8 cellular contexts compared by ENCODE assay signal in the genomic region with DNA sequence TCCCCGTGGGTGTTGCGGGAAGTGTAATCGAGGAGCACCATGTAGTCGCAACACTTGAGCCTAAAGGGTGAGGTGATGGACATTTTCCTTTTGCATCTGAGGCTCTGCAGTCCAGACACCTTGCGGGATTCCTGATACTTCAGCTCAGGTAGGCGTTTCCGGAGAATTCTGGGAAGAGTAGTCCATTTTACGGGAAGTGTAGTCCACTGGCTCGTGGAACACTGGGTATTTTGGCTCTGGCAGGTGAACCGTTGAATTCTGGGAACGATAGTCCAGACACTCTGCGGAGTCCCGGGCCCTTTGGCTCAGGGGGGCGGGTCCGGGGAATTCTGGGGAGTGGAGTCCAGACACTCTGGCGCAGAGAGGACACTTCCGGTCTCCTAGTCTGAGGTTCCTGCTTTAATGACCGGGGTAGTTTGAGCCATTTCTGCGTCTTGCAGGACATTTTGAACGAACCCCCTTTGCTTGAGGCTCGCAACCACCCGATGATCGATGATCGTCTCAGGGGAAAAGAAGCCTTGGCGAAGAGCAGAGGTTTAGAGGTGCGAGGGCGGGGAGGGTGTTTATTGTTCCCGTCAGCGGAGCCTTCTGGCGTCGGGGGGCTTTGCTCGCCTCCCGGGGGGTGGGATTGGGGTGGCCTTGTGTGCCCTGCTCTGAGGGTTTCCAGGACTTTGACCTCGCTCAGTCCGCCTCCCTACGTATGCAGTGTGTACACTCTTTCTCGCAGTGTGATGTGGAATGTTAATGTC. TPM values are rescaled to one million over a fixed set of nuclear protein-coding genes. Genes with fewer than 3 reads are reported as not detected.
DNase-seq lines count a peak whose midpoint lies in the region; ATAC-seq and TF ChIP-seq lines count a peak whose summit lies in the region.

Gene ZNF223, plus strand, starts transcription at position 383 of the 749 bp plus-strand sequence. CDS start 3,141 bp downstream, outside the sequence.

- no peak for TF ChIP-seq RAD21 in Ishikawa (IDR thresholded peaks at IDR 0.05; ENCODE audit: low read depth)

- peak; percentile 67 for DNase-seq in SIG-M5 treated with dmso at 0.1 percent for 504 hours (lab: John Stamatoyannopoulos, UW; ENCODE audit: unreplicated experiment)
- no peak for DNase-seq in SIG-M5 (lab: John Stamatoyannopoulos, UW)
- DNase-seq in SK-MEL-5 (ENCODE audit: low read depth, low spot score): peak; percentile 93
- DNase-seq in activated naive CD4-positive, alpha-beta T cell treated with anti-CD3 and anti-CD28 coated beads, Interleukin-2, amount 50 U/mL, for 16 hours: peak; percentile 78
- DNase-seq in foreskin keratinocyte: peak; percentile 93 to 96
- peak; percentile 79 for DNase-seq in natural killer cell treated with Interleukin-12 subunit alpha and Interleukin-12 subunit beta and Interleukin-15 and Interleukin-18, amount 100 ng/mL, for 72 hours (ENCODE audit: low spot score)
- DNase-seq in stimulated activated naive CD8-positive, alpha-beta T cell treated with anti-CD3 and anti-CD28 coated beads, Interleukin-15, Interleukin-2, amounts not matched to agents 100 U/mL and 50 U/mL, for 24 hours: peak; percentile 63

- H3K9me3 Mint-ChIP-seq in natural killer cell treated with Interleukin-12 subunit alpha and Interleukin-12 subunit beta and Interleukin-15 and Interleukin-18, amount 100 ng/mL, for 72 hours: no peaks in the 10 kb centered on the region

- ATAC-seq in foreskin keratinocyte: peak; percentile 94
- ATAC-seq in natural killer cell treated with Interleukin-12 subunit alpha and Interleukin-12 subunit beta and Interleukin-15 and Interleukin-18, amount 100 ng/mL, for 72 hours: peak; percentile 71 to 89
- peak; percentile 85 for ATAC-seq in stimulated activated naive CD8-positive, alpha-beta T cell treated with anti-CD3 and anti-CD28 coated beads, Interleukin-15, Interleukin-2, amounts not matched to agents 100 U/mL and 50 U/mL, for 24 hours

- H3K4me1 ChIP-seq in foreskin keratinocyte: no peaks in the 10 kb centered on the region

- no peak for TF ChIP-seq CTCF in foreskin keratinocyte (conservative IDR thresholded peaks at IDR 0.05)

- peaks cover 10 to 21% of the 10 kb centered on the region in 2 donors for H3K4me1 Mint-ChIP-seq in natural killer cell treated with Interleukin-12 subunit alpha and Interleukin-12 subunit beta and Interleukin-15 and Interleukin-18, amount 100 ng/mL, for 72 hours (ENCODE audit: low read depth in 2 of 2)

- no peak for TF ChIP-seq EP300 in Ishikawa (IDR thresholded peaks at IDR 0.05; ENCODE audit: borderline replicate concordance)

- no peaks in the 10 kb centered on the region for H3K27me3 ChIP-seq in foreskin keratinocyte

- H3K27ac Mint-ChIP-seq in natural killer cell treated with Interleukin-12 subunit alpha and Interleukin-12 subunit beta and Interleukin-15 and Interleukin-18, amount 100 ng/mL, for 72 hours: peak within 1 kb of the TSS; percentile 54 to 89

- in situ Hi-C loops in SK-MEL-5 (cut with HindIII; ENCODE audit: low pct_unique_long_range_greater_than_20kb, low sequenced_read_pairs): no loop called here

- H3K36me3 Mint-ChIP-seq in natural killer cell treated with Interleukin-12 subunit alpha and Interleukin-12 subunit beta and Interleukin-15 and Interleukin-18, amount 100 ng/mL, for 72 hours: peaks cover 5% of the 10 kb centered on the region

- no peak within 1 kb of the TSS for H3K27ac ChIP-seq in foreskin keratinocyte

- H3K4me3 Mint-ChIP-seq in natural killer cell treated with Interleukin-12 subunit alpha and Interleukin-12 subunit beta and Interleukin-15 and Interleukin-18, amount 100 ng/mL, for 72 hours: peak within 1 kb of the TSS; percentile 84

- H3K27me3 Mint-ChIP-seq in natural killer cell treated with Interleukin-12 subunit alpha and Interleukin-12 subunit beta and Interleukin-15 and Interleukin-18, amount 100 ng/mL, for 72 hours: peaks cover 12 to 23% of the 10 kb centered on the region in 2 donors

TF ChIP-seq in Ishikawa, 13 proteins besides CTCF, POLR2A, EP300 and RAD21:
- TF ChIP-seq USF1 (IDR thresholded peaks at IDR 0.05): no peak; the same call in 1 of the 2 replicates
- peak; percentile 9 for TF ChIP-seq MAX (IDR thresholded peaks at IDR 0.05)
- TF ChIP-seq TCF12 (IDR thresholded peaks at IDR 0.05; ENCODE audit: low read depth): peak; percentile 45
- TF ChIP-seq REST (IDR thresholded peaks at IDR 0.05; ENCODE audit: low read depth): no peak
- TF ChIP-seq TAF1 (IDR thresholded peaks at IDR 0.05; ENCODE audit: low read depth): 0 out of 2 replicates have a peak, but pooled peaks have one; percentile 11
- TF ChIP-seq CEBPB (IDR thresholded peaks at IDR 0.05): no peak
- TF ChIP-seq NFIC (IDR thresholded peaks at IDR 0.05): peak; percentile 93
- TF ChIP-seq CREB1 (IDR thresholded peaks at IDR 0.05; ENCODE audit: low read depth): no peak
- TF ChIP-seq TEAD4 (IDR thresholded peaks at IDR 0.05): no peak
- no peak for TF ChIP-seq FOXM1 (IDR thresholded peaks at IDR 0.05; ENCODE audit: borderline replicate concordance, low read depth)
- TF ChIP-seq ZBTB7A (IDR thresholded peaks at IDR 0.05; ENCODE audit: low read depth): no peak
- TF ChIP-seq EGR1 (IDR thresholded peaks at IDR 0.05): no peak
- peak; percentile 69; the same call in 1 of the 2 replicates for TF ChIP-seq YY1 (IDR thresholded peaks at IDR 0.05; ENCODE audit: low read depth)

RNA-seq across cellular contexts. Expression of gene ZNF223, which starts in this region (rescaled TPM):
- total RNA-seq in SK-MEL-5 (2014; rRNA removed; shearing (Covaris generic)): 3.7 and 3.9 TPM in 2 replicates
- polyA plus RNA-seq in SK-MEL-5 (2015; cell fraction: cytosol; rRNA removed): 1.5 and 3.6 TPM in 2 replicates
- polyA plus RNA-seq in SK-MEL-5 (2015; cell fraction: nucleus; rRNA removed): 17.4 and 21.0 TPM in 2 replicates
- total RNA-seq in foreskin keratinocyte: 3.6 and 4.2 TPM in 2 replicates
- polyA plus RNA-seq in foreskin keratinocyte: 1.3 and 1.6 TPM in 2 replicates
- 1 to 10 TPM in 1 of 2 donors, under 1 TPM in 1; 0.67 to 2.5 TPM for total RNA-seq in natural killer cell treated with Interleukin-12 subunit alpha and Interleukin-12 subunit beta and Interleukin-15 and Interleukin-18, amount 100 ng/mL, for 72 hours
